1 cellular context compared by ENCODE assay signal in genomic region chr12:52805000-52805399, GRCh38.
TF ChIP-seq lines count a peak whose summit lies in the region.

No MANE protein-coding gene starts in this region.

TF ChIP-seq in A549, 52 proteins besides CTCF, POLR2A, EP300 and RAD21:
- no peak for TF ChIP-seq TFCP2L1 (CRISPR knock-in tag; IDR thresholded peaks at IDR 0.05)
- TF ChIP-seq SREBF2 (IDR thresholded peaks at IDR 0.05): no peak
- no peak for TF ChIP-seq HDAC2 (IDR thresholded peaks at IDR 0.05)
- no peak for TF ChIP-seq SMC3 (IDR thresholded peaks at IDR 0.05)
- no peak for TF ChIP-seq CBX8 (IDR thresholded peaks at IDR 0.05)
- no peak for TF ChIP-seq JUNB (IDR thresholded peaks at IDR 0.05)
- TF ChIP-seq POLR2AphosphoS2 (conservative IDR thresholded peaks at IDR 0.05; ENCODE audit: low read length): no peak
- no peak for TF ChIP-seq TP53 (CRISPR knock-in tag; IDR thresholded peaks at IDR 0.05)
- no peak for TF ChIP-seq MAZ (IDR thresholded peaks at IDR 0.05; ENCODE audit: borderline replicate concordance, low read depth, low read length)
- TF ChIP-seq ZFP36 (IDR thresholded peaks at IDR 0.05; ENCODE audit: borderline replicate concordance, partially characterized antibody): no peak
- no peak for TF ChIP-seq FOSB (CRISPR knock-in tag; IDR thresholded peaks at IDR 0.05)
- TF ChIP-seq MYC (IDR thresholded peaks at IDR 0.05; ENCODE audit: borderline replicate concordance, low read length): no peak
